In the genomic region with DNA sequence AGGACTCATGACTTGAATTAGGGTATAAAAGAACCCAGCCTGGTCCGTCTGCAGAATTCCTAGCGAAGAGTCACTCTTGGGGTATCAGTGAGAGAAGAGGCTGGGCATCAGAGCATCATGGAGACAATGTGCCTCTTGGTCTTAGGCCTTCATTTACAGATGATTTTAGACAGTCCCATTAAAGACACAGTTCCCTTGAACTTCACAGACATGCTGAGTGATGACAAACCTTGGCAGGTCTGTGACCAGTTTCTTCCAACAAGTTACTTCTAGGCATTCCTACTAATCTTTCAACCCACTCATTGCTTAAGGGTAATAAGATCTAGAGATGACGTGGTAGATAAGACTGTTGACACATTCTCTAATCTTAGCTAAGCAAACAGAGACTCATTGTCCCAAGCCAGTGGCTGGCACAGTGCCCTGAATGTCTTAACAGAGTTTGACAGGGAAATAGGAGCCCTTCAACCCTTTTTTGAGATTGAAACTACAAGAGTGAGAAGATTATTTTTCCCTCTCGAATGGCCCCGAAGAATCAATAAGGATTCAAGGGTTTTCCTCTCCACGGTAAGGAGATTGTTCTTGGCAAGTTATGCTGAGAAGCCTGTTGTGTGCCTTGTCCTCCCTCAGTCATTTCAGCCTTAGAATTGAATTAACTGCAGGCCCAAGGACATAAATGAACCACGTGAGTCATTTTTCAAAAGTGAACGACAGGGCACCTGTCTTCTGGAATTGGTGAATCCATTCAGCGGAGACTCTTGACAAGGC, we compare ENCODE assay signal across 8 cellular contexts.
A peak's percentile ranks its signal among the peaks of the same experiment; 100 is the strongest.
DNase-seq lines count a peak whose midpoint lies in the region; ATAC-seq lines count a peak whose summit lies in the region.

No MANE protein-coding gene starts in this region.

- H3K27me3 Mint-ChIP-seq in activated CD8-positive, alpha-beta memory T cell treated with anti-CD3 and anti-CD28 coated beads, Interleukin-2, amount 10 ng/mL, durations not matched to agents 7 days and 5 days = no peaks in the 10 kb centered on the region

- no peak overlapping the region for H3K27ac Mint-ChIP-seq in activated CD8-positive, alpha-beta memory T cell treated with anti-CD3 and anti-CD28 coated beads, Interleukin-2, amount 10 ng/mL, durations not matched to agents 7 days and 5 days

- no peak for ATAC-seq in activated CD8-positive, alpha-beta memory T cell treated with anti-CD3 and anti-CD28 coated beads, Interleukin-2, amount 10 ng/mL, durations not matched to agents 7 days and 5 days

- DNase-seq in activated CD8-positive, alpha-beta memory T cell treated with anti-CD3 and anti-CD28 coated beads, Interleukin-2, amount 50 U/mL, for 48 hours = peak; percentile 78
- DNase-seq in activated CD8-positive, alpha-beta memory T cell treated with anti-CD3 and anti-CD28 coated beads, Interleukin-2, amount 10 ng/mL, durations not matched to agents 7 days and 5 days = no peak
- peak; percentile 11 for DNase-seq in SHP77 treated with DMSO at 0.1 percent for 48 hours (lab: John Stamatoyannopoulos, UW)
- peak; percentile 73 for DNase-seq in fibroblast of peridontal ligament (ENCODE audit: extremely low read depth)
- DNase-seq in pons (ENCODE audit: low spot score) = peak; percentile 78
- DNase-seq in SKM-1 treated with dmso at 0.1 percent for 144 hours (lab: John Stamatoyannopoulos, UW; ENCODE audit: unreplicated experiment) = no peak
- no peak for DNase-seq in activated effector memory CD4-positive, alpha-beta T cell treated with anti-CD3 and anti-CD28 coated beads, Interleukin-2, amount 50 U/mL, for 16 hours
- no peak for DNase-seq in HPDE6-E6E7 (ENCODE audit: extremely low spot score)

- peaks cover 4% of the 10 kb centered on the region for H3K36me3 Mint-ChIP-seq in activated CD8-positive, alpha-beta memory T cell treated with anti-CD3 and anti-CD28 coated beads, Interleukin-2, amount 10 ng/mL, durations not matched to agents 7 days and 5 days

- CTCF ChIA-PET in activated CD8-positive, alpha-beta memory T cell treated with anti-CD3 and anti-CD28 coated beads, Interleukin-2, amount 10 ng/mL, durations not matched to agents 7 days and 5 days (lab: Charles Lee) = no interaction called here

- no peaks in the 10 kb centered on the region for H3K9me3 Mint-ChIP-seq in activated CD8-positive, alpha-beta memory T cell treated with anti-CD3 and anti-CD28 coated beads, Interleukin-2, amount 10 ng/mL, durations not matched to agents 7 days and 5 days (ENCODE audit: low read depth)

- H3K4me1 Mint-ChIP-seq in activated CD8-positive, alpha-beta memory T cell treated with anti-CD3 and anti-CD28 coated beads, Interleukin-2, amount 10 ng/mL, durations not matched to agents 7 days and 5 days = peaks cover 5% of the 10 kb centered on the region

- no peak overlapping the region for H3K4me3 Mint-ChIP-seq in activated CD8-positive, alpha-beta memory T cell treated with anti-CD3 and anti-CD28 coated beads, Interleukin-2, amount 10 ng/mL, durations not matched to agents 7 days and 5 days

Comparison
In these comparisons a context has a peak if more than half of its experiments do, and no peak if none do; other contexts are left out.
1. DNase-seq: peak in activated CD8-positive, alpha-beta memory T cell treated with anti-CD3 and anti-CD28 coated beads, Interleukin-2, amount 50 U/mL, for 48 hours (single experiment), SHP77 treated with DMSO at 0.1 percent for 48 hours (single experiment), fibroblast of peridontal ligament (single experiment) and pons (single experiment); none in activated CD8-positive, alpha-beta memory T cell treated with anti-CD3 and anti-CD28 coated beads, Interleukin-2, amount 10 ng/mL, durations not matched to agents 7 days and 5 days (single experiment), SKM-1 treated with dmso at 0.1 percent for 144 hours (single experiment), activated effector memory CD4-positive, alpha-beta T cell treated with anti-CD3 and anti-CD28 coated beads, Interleukin-2, amount 50 U/mL, for 16 hours (single experiment) and HPDE6-E6E7 (single experiment).